15 cellular contexts compared by ENCODE assay signal in genomic region chr1:94644371-94644770, GRCh38.
"Had no signal": no experiment of that assay in that cellular context is flagged by ENCODE, and none has a peak within 500 bp of the region (broad histone marks: within the 10 kb centered on the region; RNA-seq: fewer than 3 reads in every experiment).

No MANE protein-coding gene starts in this region.

- H2AFZ ChIP-seq: parathyroid adenoma had no signal

- DNase-seq: central memory CD4-positive, alpha-beta T cell; colonic mucosa; effector memory CD8-positive, alpha-beta T cell; kidney; left ventricle myocardium inferior; lower lobe of right lung; naive B cell; right lobe of liver; stimulated activated CD4-positive, alpha-beta T cell treated with anti-CD3 and anti-CD28 coated beads, Interleukin-2, amount 100 ng/mL, for 24 hours; stimulated activated CD4-positive, alpha-beta T cell treated with anti-CD3 and anti-CD28 coated beads, Interleukin-4, amount 100 ng/mL, for 24 hours; stimulated activated naive CD4-positive, alpha-beta T cell treated with Interleukin-2 at 50 U/mL for 16 hours; stomach; thyroid gland had no signal

- H3K27me3 ChIP-seq: colonic mucosa, right lobe of liver, stomach, thyroid gland had no signal

- H3K4me1 ChIP-seq: colonic mucosa, left ventricle myocardium inferior, parathyroid adenoma, right lobe of liver, thyroid gland had no signal

- H3K36me3 ChIP-seq: colonic mucosa, left ventricle myocardium inferior, lower lobe of right lung, right lobe of liver, stomach, thyroid gland had no signal

- ATAC-seq: effector memory CD8-positive, alpha-beta T cell; natural killer cell treated with Interleukin-12 subunit alpha and Interleukin-12 subunit beta and Interleukin-15 and Interleukin-18, amount 100 ng/mL, for 72 hours; right lobe of liver had no signal

- H3K79me2 ChIP-seq: parathyroid adenoma had no signal

- H3K9ac ChIP-seq: parathyroid adenoma had no signal

- H3K9me3 ChIP-seq: colonic mucosa, lower lobe of right lung, right lobe of liver, stomach, thyroid gland had no signal

- H3K27ac ChIP-seq: colonic mucosa, left ventricle myocardium inferior, lower lobe of right lung, parathyroid adenoma, right lobe of liver, stomach, thyroid gland had no signal

- H3K4me3 ChIP-seq: colonic mucosa, left ventricle myocardium inferior, lower lobe of right lung, right lobe of liver, stomach, thyroid gland had no signal
